ENCODE assay signal across 16 cellular contexts in the genomic region with DNA sequence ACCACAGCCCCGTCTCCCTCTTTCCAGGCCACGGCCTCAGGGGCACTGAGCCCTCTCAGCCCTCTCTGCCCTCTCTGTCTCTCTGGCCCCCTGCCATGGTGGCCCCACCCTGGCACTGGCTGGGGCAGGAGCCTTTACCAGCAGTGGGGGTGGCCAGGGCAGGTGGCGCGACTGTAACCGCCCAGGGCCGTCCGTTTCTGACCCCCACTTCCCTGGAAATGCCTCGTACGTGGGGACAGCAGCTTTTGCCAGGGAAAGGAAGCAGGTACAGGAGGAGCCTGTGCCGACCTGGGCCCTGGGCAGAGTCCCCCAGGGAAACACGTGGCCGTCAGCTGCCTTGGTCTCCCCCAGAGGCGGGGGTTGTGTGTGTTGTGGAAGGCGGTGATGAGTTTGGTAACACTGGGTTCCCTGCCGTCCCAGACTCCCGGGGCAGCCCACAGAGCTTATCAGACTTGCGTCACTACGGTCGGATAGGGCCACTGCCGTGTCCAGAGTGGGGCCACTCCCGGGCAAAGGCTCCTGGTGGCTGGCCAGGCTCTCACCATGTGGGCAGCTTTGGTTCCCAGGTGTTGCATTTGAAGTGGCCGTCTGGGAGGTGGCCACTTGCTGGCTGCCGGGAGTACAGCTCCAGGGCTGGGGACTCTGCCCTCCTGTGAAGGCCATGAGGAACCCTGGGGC.
DNase-seq lines count a peak whose midpoint lies in the region; ATAC-seq lines count a peak whose summit lies in the region.
"Had no signal": no experiment of that assay in that cellular context is flagged by ENCODE, and none has a peak within 500 bp of the region (broad histone marks: within the 10 kb centered on the region; RNA-seq: fewer than 3 reads in every experiment).

No MANE protein-coding gene starts in this region.

- H3K9me3 Mint-ChIP-seq in activated naive CD4-positive, alpha-beta T cell treated with anti-CD3 and anti-CD28 coated beads, Interleukin-2, amount 10 ng/mL, durations not matched to agents 7 days and 5 days, result no peaks in the 10 kb centered on the region
- H3K9me3 Mint-ChIP-seq in activated naive CD4-positive, alpha-beta T cell treated with anti-CD3 and anti-CD28 coated beads for 36 hours, result no peaks in the 10 kb centered on the region
- H3K9me3 Mint-ChIP-seq in naive thymus-derived CD8-positive, alpha-beta T cell, result no peaks in the 10 kb centered on the region
- H3K9me3 Mint-ChIP-seq: effector memory CD8-positive, alpha-beta T cell had no signal

- DNase-seq in activated naive CD4-positive, alpha-beta T cell treated with anti-CD3 and anti-CD28 coated beads, Interleukin-2, amount 10 ng/mL, durations not matched to agents 7 days and 5 days, result no peak
- DNase-seq in activated naive CD4-positive, alpha-beta T cell treated with anti-CD3 and anti-CD28 coated beads for 36 hours, result no peak
- DNase-seq in Right ventricle myocardium superior (peak; percentile 75), aorta (no peak)
- DNase-seq in naive thymus-derived CD8-positive, alpha-beta T cell, result no peak
- DNase-seq: activated CD4-positive, alpha-beta T cell treated with anti-CD3 and anti-CD28 coated beads, Interleukin-2, amount 50 U/mL, for 1 hour; effector memory CD8-positive, alpha-beta T cell; foreskin melanocyte; naive thymus-derived CD4-positive, alpha-beta T cell; NCI-H1048; NCI-H446; substantia nigra; T-helper 9 cell had no signal

- ATAC-seq in Right ventricle myocardium superior (ENCODE audit: poor library complexity) (peak; percentile 91), aorta (ENCODE audit: low FRiP score) (peak; percentile 30), GM18870 (IDR thresholded peaks at IDR 0.05; ENCODE audit: unreplicated experiment) (no peak), HG02840 (IDR thresholded peaks at IDR 0.05; ENCODE audit: low FRiP score, unreplicated experiment) (no peak)
- no peak for ATAC-seq in naive thymus-derived CD8-positive, alpha-beta T cell
- ATAC-seq: effector memory CD8-positive, alpha-beta T cell; naive thymus-derived CD4-positive, alpha-beta T cell had no signal

- no peaks in the 10 kb centered on the region for H3K4me1 Mint-ChIP-seq in activated naive CD4-positive, alpha-beta T cell treated with anti-CD3 and anti-CD28 coated beads, Interleukin-2, amount 10 ng/mL, durations not matched to agents 7 days and 5 days
- no peaks in the 10 kb centered on the region for H3K4me1 Mint-ChIP-seq in activated naive CD4-positive, alpha-beta T cell treated with anti-CD3 and anti-CD28 coated beads for 36 hours (ENCODE audit: low read depth)
- H3K4me1 Mint-ChIP-seq in naive thymus-derived CD8-positive, alpha-beta T cell, result peaks cover 0 to 8% (median 3%) of the 10 kb centered on the region in 4 donors

- H3K27me3 ChIP-seq in muscle layer of colon (ENCODE audit: control insufficient read depth in 1 of 2, insufficient read depth in 2 of 2, low read length in 2 of 2), result no peaks in the 10 kb centered on the region
- H3K27me3 ChIP-seq in aorta (ENCODE audit: control insufficient read depth in 1 of 2, insufficient read depth in 2 of 2, low read length in 1 of 2), result no peaks in the 10 kb centered on the region

- no peak overlapping the region for H3K4me3 ChIP-seq in muscle layer of colon (ENCODE audit: low read depth in 1 of 2, low read length in 2 of 2)
- no peak overlapping the region for H3K4me3 ChIP-seq in aorta (ENCODE audit: low read length in 2 of 2)

- CTCF ChIA-PET in activated naive CD4-positive, alpha-beta T cell treated with anti-CD3 and anti-CD28 coated beads, Interleukin-2, amount 10 ng/mL, durations not matched to agents 7 days and 5 days (lab: Charles Lee), result interaction anchor here (2.0 kb wide), 1 partner anchor 9 kb away, joined by 9 read pairs; no protein-coding TSS in a partner anchor
- CTCF ChIA-PET in activated naive CD4-positive, alpha-beta T cell treated with anti-CD3 and anti-CD28 coated beads for 36 hours (lab: Charles Lee), result no interaction called here

- intact Hi-C loops in activated naive CD4-positive, alpha-beta T cell treated with anti-CD3 and anti-CD28 coated beads for 36 hours (cut with micrococcal nuclease), result no loop called here
- intact Hi-C loops in Right ventricle myocardium superior (cut with DNase I), result no loop called here
- intact Hi-C loops in aorta (cut with DNase I), result no loop called here

- H3K9me3 ChIP-seq in muscle layer of colon (ENCODE audit: low read length), result no peaks in the 10 kb centered on the region
- no peaks in the 10 kb centered on the region for H3K9me3 ChIP-seq in aorta (ENCODE audit: control insufficient read depth, low read length)

- H3K27ac ChIP-seq in muscle layer of colon (ENCODE audit: low read depth, low read length) (peak overlapping the region; percentile 42), aorta (ENCODE audit: low read depth in 1 of 2, low read length in 2 of 2) (no peak overlapping the region)

- no peak overlapping the region for H3K4me3 Mint-ChIP-seq in activated naive CD4-positive, alpha-beta T cell treated with anti-CD3 and anti-CD28 coated beads, Interleukin-2, amount 10 ng/mL, durations not matched to agents 7 days and 5 days
- H3K4me3 Mint-ChIP-seq in activated naive CD4-positive, alpha-beta T cell treated with anti-CD3 and anti-CD28 coated beads for 36 hours, result no peak overlapping the region
- H3K4me3 Mint-ChIP-seq in naive thymus-derived CD8-positive, alpha-beta T cell, result no peak overlapping the region
- H3K4me3 Mint-ChIP-seq: effector memory CD8-positive, alpha-beta T cell; naive thymus-derived CD4-positive, alpha-beta T cell had no signal

- H3K36me3 Mint-ChIP-seq in activated naive CD4-positive, alpha-beta T cell treated with anti-CD3 and anti-CD28 coated beads, Interleukin-2, amount 10 ng/mL, durations not matched to agents 7 days and 5 days, result no peaks in the 10 kb centered on the region
- no peaks in the 10 kb centered on the region for H3K36me3 Mint-ChIP-seq in activated naive CD4-positive, alpha-beta T cell treated with anti-CD3 and anti-CD28 coated beads for 36 hours (ENCODE audit: low read depth)
- H3K36me3 Mint-ChIP-seq in naive thymus-derived CD8-positive, alpha-beta T cell, result no peaks in the 10 kb centered on the region
- H3K36me3 Mint-ChIP-seq: naive thymus-derived CD4-positive, alpha-beta T cell had no signal

- peak overlapping the region; percentile 9 for H3K27ac Mint-ChIP-seq in activated naive CD4-positive, alpha-beta T cell treated with anti-CD3 and anti-CD28 coated beads, Interleukin-2, amount 10 ng/mL, durations not matched to agents 7 days and 5 days
- H3K27ac Mint-ChIP-seq in activated naive CD4-positive, alpha-beta T cell treated with anti-CD3 and anti-CD28 coated beads for 36 hours, result no peak overlapping the region
- no peak overlapping the region for H3K27ac Mint-ChIP-seq in naive thymus-derived CD8-positive, alpha-beta T cell
- H3K27ac Mint-ChIP-seq: effector memory CD8-positive, alpha-beta T cell had no signal

- H3K9ac ChIP-seq in muscle layer of colon (ENCODE audit: low read length), result no peak overlapping the region

- H3K27me3 Mint-ChIP-seq in activated naive CD4-positive, alpha-beta T cell treated with anti-CD3 and anti-CD28 coated beads, Interleukin-2, amount 10 ng/mL, durations not matched to agents 7 days and 5 days, result peaks cover 13% of the 10 kb centered on the region
- peaks cover 6% of the 10 kb centered on the region for H3K27me3 Mint-ChIP-seq in activated naive CD4-positive, alpha-beta T cell treated with anti-CD3 and anti-CD28 coated beads for 36 hours (ENCODE audit: low read depth)
- peaks cover 0 to 12% (median 4%) of the 10 kb centered on the region in 5 donors for H3K27me3 Mint-ChIP-seq in naive thymus-derived CD8-positive, alpha-beta T cell
- H3K27me3 Mint-ChIP-seq: naive thymus-derived CD4-positive, alpha-beta T cell had no signal

- POLR2A ChIA-PET in naive thymus-derived CD8-positive, alpha-beta T cell (lab: Charles Lee), result no interaction called here

- WGBS in aorta, 2 donors, result 89 to 91% methylated on average over 22 to 23 of the region's 23 CpGs

- peaks cover 54% of the 10 kb centered on the region for H3K4me1 ChIP-seq in muscle layer of colon (ENCODE audit: insufficient read depth, low read length)
- H3K4me1 ChIP-seq in aorta (ENCODE audit: control insufficient read depth in 1 of 2, insufficient read depth in 2 of 2, low read length in 2 of 2), result no peaks in the 10 kb centered on the region

- no peaks in the 10 kb centered on the region for H3K36me3 ChIP-seq in muscle layer of colon (ENCODE audit: insufficient read depth, low read length)
- no peaks in the 10 kb centered on the region for H3K36me3 ChIP-seq in aorta (ENCODE audit: control insufficient read depth in 1 of 2, insufficient read depth in 2 of 2, low read length in 1 of 2)

Comparison
In these comparisons a context has a peak if more than half of its experiments do, and no peak if none do; other contexts are left out.
1. ATAC-seq: peak in Right ventricle myocardium superior (single experiment) and aorta (single experiment); none in GM18870 (single experiment), HG02840 (single experiment) and naive thymus-derived CD8-positive, alpha-beta T cell (0 of 2).